ENCODE assay signal across 8 cellular contexts in genomic region chr18:741931-742512, GRCh38. TPM values are rescaled to one million over a fixed set of nuclear protein-coding genes. Genes with fewer than 3 reads are reported as not detected.
DNase-seq lines count a peak whose midpoint lies in the region; ATAC-seq and TF ChIP-seq lines count a peak whose summit lies in the region.

No MANE protein-coding gene starts in this region.

- peaks cover 77% of the 10 kb centered on the region for H3K36me3 Mint-ChIP-seq in activated T-cell treated with anti-CD3 and anti-CD28 coated beads, Interleukin-2, amount 50 U/mL, for 24 hours (ENCODE audit: low read depth)

- POLR2A ChIA-PET in OCI-LY7 (lab: Charles Lee) = no interaction called here

- H3K27me3 Mint-ChIP-seq in activated T-cell treated with anti-CD3 and anti-CD28 coated beads, Interleukin-2, amount 50 U/mL, for 24 hours = no peaks in the 10 kb centered on the region

- DNase-seq in DMS53 (lab: John Stamatoyannopoulos, UW) = peak; percentile 86
- peak; percentile 46 for DNase-seq in OCI-LY7 (ENCODE audit: low spot score)
- no peak for DNase-seq in coronary artery (ENCODE audit: low spot score)
- DNase-seq in lung (ENCODE audit: low spot score) = no peak
- no peak for DNase-seq in NCI-H1048 (lab: John Stamatoyannopoulos, UW)
- no peak for DNase-seq in activated T-cell treated with anti-CD3 and anti-CD28 coated beads, Interleukin-2, amount 50 U/mL, for 24 hours

- no peak overlapping the region for H3K27ac Mint-ChIP-seq in activated T-cell treated with anti-CD3 and anti-CD28 coated beads, Interleukin-2, amount 50 U/mL, for 24 hours

- H2AFZ ChIP-seq in OCI-LY7 (ENCODE audit: low read length) = no peak overlapping the region

- peak; percentile 72 for ATAC-seq in GM19438 (IDR thresholded peaks at IDR 0.05; ENCODE audit: low read depth, unreplicated experiment)
- ATAC-seq in HG03571 (IDR thresholded peaks at IDR 0.05; ENCODE audit: unreplicated experiment) = peak; percentile 83
- peak; percentile 79 for ATAC-seq in lung (ENCODE audit: insufficient read depth, low FRiP score)

- intact Hi-C loops in OCI-LY7 (cut with micrococcal nuclease; ENCODE audit: unreplicated experiment) = loop anchor here (2.0 kb wide), 2 partner anchors 89 to 97 kb away; no protein-coding TSS in a partner anchor

- no TSS peak for BruUV-seq in OCI-LY7 (replicated peaks; lab: Mats Ljungman, UMichigan)

- H3K4me3 ChIP-seq in OCI-LY7 (ENCODE audit: low read depth, low read length, poor library complexity, severe bottlenecking) (no peak overlapping the region), coronary artery (no peak overlapping the region), lung (no peak overlapping the region)

- no peak overlapping the region for H3K4me3 Mint-ChIP-seq in activated T-cell treated with anti-CD3 and anti-CD28 coated beads, Interleukin-2, amount 50 U/mL, for 24 hours

- peaks cover 2% of the 10 kb centered on the region for H3K4me1 Mint-ChIP-seq in activated T-cell treated with anti-CD3 and anti-CD28 coated beads, Interleukin-2, amount 50 U/mL, for 24 hours (ENCODE audit: low read depth)

- TF ChIP-seq CTCF in OCI-LY7 (conservative IDR thresholded peaks at IDR 0.05; ENCODE audit: low read length) (peak; percentile 85), coronary artery (IDR thresholded peaks at IDR 0.05) (peak; percentile 60), lung (IDR thresholded peaks at IDR 0.05; ENCODE audit: control extremely low read depth, extremely low read depth) (peak; percentile 64)

- no peaks in the 10 kb centered on the region for H4K20me1 ChIP-seq in OCI-LY7 (ENCODE audit: insufficient read depth, low read length)

- no peaks in the 10 kb centered on the region for H3K27me3 ChIP-seq in lung (ENCODE audit: control insufficient read depth, insufficient read depth)

- no peaks in the 10 kb centered on the region for H3K9me2 ChIP-seq in OCI-LY7 (ENCODE audit: insufficient read depth, low read length)

- H3K79me2 ChIP-seq in OCI-LY7 (ENCODE audit: insufficient read depth, low read depth, low read length) = no peaks in the 10 kb centered on the region

- H3K27ac ChIP-seq in OCI-LY7 (ENCODE audit: low read depth, low read length, poor library complexity, severe bottlenecking) (no peak overlapping the region), coronary artery (no peak overlapping the region), lung (ENCODE audit: low read depth in 1 of 2, low read length in 1 of 2) (no peak overlapping the region)

- CTCF ChIA-PET in OCI-LY7 (lab: Charles Lee; ENCODE audit: unreplicated experiment) = no interaction called here

- H3K4me1 ChIP-seq in OCI-LY7 (ENCODE audit: insufficient read depth, low read length, poor library complexity, severe bottlenecking) = no peaks in the 10 kb centered on the region
- H3K4me1 ChIP-seq in lung (ENCODE audit: control insufficient read depth in 2 of 2, insufficient read depth in 2 of 2, low read length in 2 of 2) = no peaks in the 10 kb centered on the region

- H3K9me3 ChIP-seq in OCI-LY7 (ENCODE audit: low read length) (no peaks in the 10 kb centered on the region), lung (ENCODE audit: control insufficient read depth in 2 of 2, insufficient read depth in 1 of 2, low read length in 1 of 2) (no peaks in the 10 kb centered on the region)

- no peaks in the 10 kb centered on the region for H3K9me3 Mint-ChIP-seq in activated T-cell treated with anti-CD3 and anti-CD28 coated beads, Interleukin-2, amount 50 U/mL, for 24 hours

- no peak overlapping the region for H3K4me2 ChIP-seq in OCI-LY7 (ENCODE audit: low read length)

- H3K36me3 ChIP-seq in OCI-LY7 (ENCODE audit: insufficient read depth, low read length) (no peaks in the 10 kb centered on the region), lung (ENCODE audit: control insufficient read depth in 2 of 2, insufficient read depth in 2 of 2, low read length in 2 of 2) (peaks cover 10 to 12% of the 10 kb centered on the region in 2 donors)

RNA-seq across cellular contexts. Expression of gene ENOSF1, which starts 29.6 kb away (rescaled TPM):
- 30.5 and 40.1 TPM in 2 replicates for total RNA-seq in OCI-LY7 (2014; rRNA removed; shearing (Covaris generic))
- total RNA-seq in OCI-LY7 (2022) (44.0 and 47.0 TPM in 2 replicates), lung (100 to 1,000 TPM; 109 to 122 TPM)
- 10 to 100 TPM; 26.9 to 92.5 TPM for polyA plus RNA-seq in lung

Comparison
In these comparisons a context has a peak if more than half of its experiments do, and no peak if none do; other contexts are left out.
1. DNase-seq: peak in DMS53 (single experiment) and OCI-LY7 (single experiment); none in coronary artery (single experiment), lung (single experiment), NCI-H1048 (single experiment) and activated T-cell treated with anti-CD3 and anti-CD28 coated beads, Interleukin-2, amount 50 U/mL, for 24 hours (single experiment).
2. Peak in every context shown above with its lines, with median percentiles within 50 percentile points of each other: ATAC-seq and CTCF ChIP-seq.